17 cellular contexts compared by ENCODE assay signal in the genomic region with DNA sequence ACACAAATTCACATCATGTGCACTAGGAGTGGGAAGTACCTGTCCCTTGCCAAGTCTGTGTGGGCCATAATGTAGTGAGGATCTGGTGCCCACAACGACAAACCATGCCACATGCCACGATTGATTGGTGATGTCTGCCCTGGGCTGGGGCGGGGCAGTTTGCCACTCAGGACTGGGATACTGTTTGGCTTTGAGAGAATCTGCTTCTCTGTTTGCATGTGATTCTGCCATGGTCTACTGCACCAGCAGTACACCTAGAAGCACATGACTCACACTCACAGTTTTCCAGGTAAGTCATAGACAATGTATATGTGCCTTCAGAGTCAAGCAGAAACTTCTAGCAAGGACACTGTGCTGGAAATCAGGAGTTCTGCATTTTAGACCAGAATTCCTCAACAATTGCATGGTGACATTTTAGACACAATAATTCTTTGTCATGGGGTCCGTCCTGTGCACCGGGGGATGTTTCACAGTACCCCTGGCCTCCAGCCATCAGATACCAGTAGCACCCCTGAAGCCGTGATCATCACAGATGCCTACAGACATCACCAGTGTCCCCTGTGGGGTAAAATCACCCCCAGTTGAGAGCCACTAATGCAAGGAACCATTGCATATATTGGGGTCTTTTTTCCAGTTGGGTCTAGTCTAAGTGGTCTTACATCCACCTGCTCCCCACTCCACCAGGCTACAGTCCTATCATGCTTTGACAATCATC.
A peak's percentile ranks its signal among the peaks of the same experiment; 100 is the strongest.
DNase-seq lines count a peak whose midpoint lies in the region; ATAC-seq and TF ChIP-seq lines count a peak whose summit lies in the region.
"Had no signal": no experiment of that assay in that cellular context is flagged by ENCODE, and none has a peak within 500 bp of the region (broad histone marks: within the 10 kb centered on the region; RNA-seq: fewer than 3 reads in every experiment).

No MANE protein-coding gene starts in this region.

- no peaks in the 10 kb centered on the region for H3K27me3 ChIP-seq in lung (ENCODE audit: control insufficient read depth, insufficient read depth)

- H3K4me1 ChIP-seq in lung (ENCODE audit: control insufficient read depth in 2 of 2, insufficient read depth in 2 of 2, low read length in 2 of 2), result no peaks in the 10 kb centered on the region

- intact Hi-C loops in activated CD4-positive, alpha-beta T cell treated with anti-CD3 and anti-CD28 coated beads, Interleukin-2, amount 10 ng/mL, durations not matched to agents 24 days and 14 days (cut with micrococcal nuclease), result no loop called here

- H3K4me3 Mint-ChIP-seq in activated CD4-positive, alpha-beta T cell treated with anti-CD3 and anti-CD28 coated beads, Interleukin-2, amount 10 ng/mL, durations not matched to agents 24 days and 14 days, result no peak overlapping the region

- no peaks in the 10 kb centered on the region for H3K36me3 Mint-ChIP-seq in activated CD4-positive, alpha-beta T cell treated with anti-CD3 and anti-CD28 coated beads, Interleukin-2, amount 10 ng/mL, durations not matched to agents 24 days and 14 days (ENCODE audit: low read depth)

- H3K9me3 ChIP-seq in lung (ENCODE audit: control insufficient read depth in 2 of 2, insufficient read depth in 1 of 2, low read length in 1 of 2), result peaks cover 0 to 2% of the 10 kb centered on the region in 2 donors
- H3K9me3 ChIP-seq: MG63 had no signal

- 93 to 97% methylated on average over 6 of the region's 6 CpGs for WGBS in lung, 2 donors

- no peaks in the 10 kb centered on the region for H3K9me3 Mint-ChIP-seq in activated CD4-positive, alpha-beta T cell treated with anti-CD3 and anti-CD28 coated beads, Interleukin-2, amount 10 ng/mL, durations not matched to agents 24 days and 14 days

- ATAC-seq in HG03432 (IDR thresholded peaks at IDR 0.05; ENCODE audit: unreplicated experiment) (peak; percentile 34), lung (ENCODE audit: insufficient read depth, low FRiP score) (no peak), GM19463 (IDR thresholded peaks at IDR 0.05; ENCODE audit: unreplicated experiment) (no peak)
- ATAC-seq in activated CD4-positive, CD25-positive, alpha-beta regulatory T cell treated with anti-CD3 and anti-CD28 coated beads, Interleukin-2, amount 50 U/mL, for 24 hours, result no peak
- ATAC-seq: HepG2 had no signal

- no peaks in the 10 kb centered on the region for H3K36me3 ChIP-seq in lung (ENCODE audit: control insufficient read depth in 2 of 2, insufficient read depth in 2 of 2, low read length in 2 of 2)
- H3K36me3 ChIP-seq: MG63 had no signal

- peak; percentile 31 for DNase-seq in activated CD4-positive, alpha-beta T cell treated with anti-CD3 and anti-CD28 coated beads, Interleukin-2, amount 10 ng/mL, durations not matched to agents 24 days and 14 days
- DNase-seq in activated CD4-positive, alpha-beta T cell treated with anti-CD3 and anti-CD28 coated beads for 4 hours, result no peak
- peak; percentile 21 for DNase-seq in lung (ENCODE audit: low spot score)
- no peak for DNase-seq in activated CD8-positive, alpha-beta memory T cell treated with anti-CD3 and anti-CD28 coated beads for 24 hours
- DNase-seq in NCI-H2196 (lab: John Stamatoyannopoulos, UW; ENCODE audit: unreplicated experiment), result no peak
- DNase-seq: DMS 273 treated with DMSO at 0.1 percent for 48 hours, MG63, NCI-H1092 treated with DMSO at 0.1 percent for 48 hours, NCI-H2107, NCI-H446 treated with DMSO at 0.1 percent for 48 hours, NCI-H748 treated with DMSO at 0.1 percent for 48 hours, SW 1271 had no signal

- peaks cover 9% of the 10 kb centered on the region for H3K27me3 Mint-ChIP-seq in activated CD4-positive, alpha-beta T cell treated with anti-CD3 and anti-CD28 coated beads, Interleukin-2, amount 10 ng/mL, durations not matched to agents 24 days and 14 days

- no peak overlapping the region for H3K27ac Mint-ChIP-seq in activated CD4-positive, alpha-beta T cell treated with anti-CD3 and anti-CD28 coated beads, Interleukin-2, amount 10 ng/mL, durations not matched to agents 24 days and 14 days

- no peak overlapping the region for H3K4me3 ChIP-seq in lung
- H3K4me3 ChIP-seq: MG63 had no signal

- H3K4me1 Mint-ChIP-seq in activated CD4-positive, alpha-beta T cell treated with anti-CD3 and anti-CD28 coated beads, Interleukin-2, amount 10 ng/mL, durations not matched to agents 24 days and 14 days, result peaks cover 3% of the 10 kb centered on the region

- no peak for TF ChIP-seq CTCF in lung (IDR thresholded peaks at IDR 0.05; ENCODE audit: control extremely low read depth, extremely low read depth)

- no peak overlapping the region for H3K27ac ChIP-seq in lung (ENCODE audit: low read depth in 1 of 2, low read length in 1 of 2)
- H3K27ac ChIP-seq: C4-2B had no signal

Comparison
In these comparisons a context has a peak if more than half of its experiments do, and no peak if none do; other contexts are left out.
1. DNase-seq: peak in activated CD4-positive, alpha-beta T cell treated with anti-CD3 and anti-CD28 coated beads, Interleukin-2, amount 10 ng/mL, durations not matched to agents 24 days and 14 days (single experiment) and lung (single experiment); none in activated CD4-positive, alpha-beta T cell treated with anti-CD3 and anti-CD28 coated beads for 4 hours (0 of 2), activated CD8-positive, alpha-beta memory T cell treated with anti-CD3 and anti-CD28 coated beads for 24 hours (single experiment) and NCI-H2196 (single experiment).